ENCODE assay signal across 1 cellular context in genomic region chr7:108267615-108268014, GRCh38.
TF ChIP-seq lines count a peak whose summit lies in the region.

No MANE protein-coding gene starts in this region.

TF ChIP-seq in K562, 482 proteins besides CTCF, POLR2A, EP300 and RAD21 (continued from another document):
- no peak for TF ChIP-seq UBTF (IDR thresholded peaks at IDR 0.05; ENCODE audit: borderline replicate concordance in 1 of 2, low read depth in 2 of 2, low read length in 2 of 2)
- no peak for TF ChIP-seq ZBTB8A (IDR thresholded peaks at IDR 0.05; ENCODE audit: partially characterized antibody)
